8 cellular contexts compared by ENCODE assay signal in the genomic region with DNA sequence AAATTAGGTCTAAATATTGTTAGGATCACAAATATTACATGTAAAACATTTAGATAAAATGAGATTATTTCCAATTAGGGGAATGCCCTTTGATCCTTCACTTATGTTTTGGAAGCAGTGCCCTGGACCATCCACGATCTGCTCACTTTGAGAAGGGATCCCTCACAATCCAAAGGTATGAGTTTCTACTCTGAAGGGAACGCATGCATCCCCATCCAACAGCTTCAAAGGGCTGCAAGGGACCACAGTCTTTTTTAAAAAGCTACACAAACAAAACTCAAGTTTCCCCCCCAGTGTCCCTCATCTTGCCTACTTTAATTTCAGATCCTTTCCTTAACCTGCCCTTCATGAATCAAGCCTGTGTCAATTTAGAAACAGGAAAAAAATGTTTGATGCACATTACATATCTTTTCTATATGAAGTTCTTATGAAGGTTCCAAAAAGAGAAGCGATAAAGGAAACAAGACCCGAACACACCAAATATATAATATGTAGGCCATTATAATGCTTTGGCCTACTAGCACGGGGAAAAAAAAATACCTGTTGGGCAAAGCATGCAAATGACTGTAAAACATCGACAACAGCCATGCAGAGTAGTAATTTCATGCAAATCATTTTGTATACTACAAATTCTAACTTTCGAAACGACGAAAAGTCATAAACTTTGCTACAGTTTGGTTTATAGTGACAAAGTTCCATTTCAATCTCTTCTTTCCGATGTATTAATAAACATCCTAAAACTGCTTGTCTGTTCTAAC. TPM values are rescaled to one million over a fixed set of nuclear protein-coding genes. Genes with fewer than 3 reads are reported as not detected.
DNase-seq lines count a peak whose midpoint lies in the region; ATAC-seq and TF ChIP-seq lines count a peak whose summit lies in the region.

No MANE protein-coding gene starts in this region.

- peak overlapping the region; percentile 99 for H3K9ac ChIP-seq in mesendoderm (ENCODE audit: low read length)

- H3K27me3 ChIP-seq in right atrium auricular region, result no peaks in the 10 kb centered on the region
- H3K27me3 ChIP-seq in mesendoderm (ENCODE audit: insufficient read depth, low read length, poor library complexity), result no peaks in the 10 kb centered on the region

- no peak overlapping the region for H2AK5ac ChIP-seq in mesendoderm (ENCODE audit: low read length)

- no peak for TF ChIP-seq CTCF in right atrium auricular region (IDR thresholded peaks at IDR 0.05)
- TF ChIP-seq CTCF in astrocyte of the spinal cord (IDR thresholded peaks at IDR 0.05; ENCODE audit: low read depth, low read length), result no peak

- peaks cover 62% of the 10 kb centered on the region for H3K79me2 ChIP-seq in mesendoderm (ENCODE audit: control insufficient read depth, insufficient read depth, low read length)

- H3K4me1 ChIP-seq in right atrium auricular region (peaks cover 0 to 52% of the 10 kb centered on the region in 2 donors), mesendoderm (ENCODE audit: control insufficient read depth, low read depth, low read length) (no peaks in the 10 kb centered on the region)

- DNase-seq in right atrium auricular region (ENCODE audit: low spot score) (no peak), left cardiac atrium (no peak), astrocyte of the spinal cord (ENCODE audit: low read depth, low spot score) (no peak), mesendoderm (no peak), NCI-H446 treated with DMSO at 0.1 percent for 48 hours (lab: John Stamatoyannopoulos, UW) (no peak)

- no peak overlapping the region for H4K5ac ChIP-seq in mesendoderm (ENCODE audit: low read length)

- H2BK5ac ChIP-seq in mesendoderm (ENCODE audit: low read length), result no peak overlapping the region

- no peaks in the 10 kb centered on the region for H3K9me3 ChIP-seq in right atrium auricular region

- H3K4me2 ChIP-seq in mesendoderm (ENCODE audit: low read length), result peak overlapping the region; percentile 20

- no peak for ATAC-seq in left cardiac atrium
- ATAC-seq in HG03521 (IDR thresholded peaks at IDR 0.05; ENCODE audit: unreplicated experiment), result no peak
- ATAC-seq in HG02970 (IDR thresholded peaks at IDR 0.05; ENCODE audit: low FRiP score, unreplicated experiment), result no peak
- ATAC-seq in HG03280 (IDR thresholded peaks at IDR 0.05; ENCODE audit: unreplicated experiment), result no peak

- intact Hi-C loops in left cardiac atrium (cut with DNase I), result no loop called here

- no peak overlapping the region for H3K18ac ChIP-seq in mesendoderm (ENCODE audit: low read length)

- H4K8ac ChIP-seq in mesendoderm (ENCODE audit: low read depth, low read length), result no peak overlapping the region

- no peaks in the 10 kb centered on the region for H3K79me1 ChIP-seq in mesendoderm (ENCODE audit: low read length)

- H3K23ac ChIP-seq in mesendoderm (ENCODE audit: low read length), result no peak overlapping the region

- no CpG with 5 or more reads among the region's 10 CpGs for WGBS in mesendoderm (ENCODE audit: extremely low coverage, insufficient coverage, low lambda C conversion rate)

- H3K4me3 ChIP-seq in right atrium auricular region, result peak overlapping the region; percentile 77 to 97
- H3K4me3 ChIP-seq in astrocyte of the spinal cord (ENCODE audit: low read depth, low read length), result peak overlapping the region; percentile 96
- H3K4me3 ChIP-seq in mesendoderm (ENCODE audit: low read length), result peak overlapping the region; percentile 93

- in situ Hi-C loops in astrocyte of the spinal cord (cut with HindIII; ENCODE audit: low sequenced_read_pairs), result no loop called here

- no peak overlapping the region for H2BK120ac ChIP-seq in mesendoderm (ENCODE audit: low read depth, low read length)

- H3K27ac ChIP-seq in right atrium auricular region, result peak overlapping the region; percentile 94 to 99
- H3K27ac ChIP-seq in mesendoderm (ENCODE audit: low read depth, low read length), result no peak overlapping the region

- no peak overlapping the region for H2BK15ac ChIP-seq in mesendoderm (replicated peaks; ENCODE audit: low read depth)

- H3K56ac ChIP-seq in mesendoderm (ENCODE audit: low read length), result peak overlapping the region; percentile 59

- H3K4ac ChIP-seq in mesendoderm (ENCODE audit: low read depth, low read length), result no peak overlapping the region

- no peaks in the 10 kb centered on the region for H3K36me3 ChIP-seq in right atrium auricular region
- H3K36me3 ChIP-seq in mesendoderm (ENCODE audit: control insufficient read depth, insufficient read depth, low read length), result no peaks in the 10 kb centered on the region

RNA-seq across cellular contexts. Expression of a gene that starts 2.0 kb away (rescaled TPM):
- total RNA-seq in right atrium auricular region, result 10 to 100 TPM; 69.8 to 76.9 TPM
- total RNA-seq in left cardiac atrium, result 100 to 1,000 TPM in 1 of 2 donors, 10 to 100 TPM in 1; 70.0 to 106 TPM
- 166 TPM for polyA plus RNA-seq in mesendoderm (2013, experiment 1 of 2)
- polyA plus RNA-seq in mesendoderm (2013, experiment 2 of 2), result 166 TPM

RNA-seq across cellular contexts. Expression of a gene that starts 25.3 kb away (rescaled TPM):
- total RNA-seq in right atrium auricular region (10 to 100 TPM; 25.9 to 31.4 TPM), left cardiac atrium (10 to 100 TPM; 22.6 to 25.4 TPM)
- polyA plus RNA-seq in mesendoderm (2013, experiment 1 of 2), result 59.7 TPM
- polyA plus RNA-seq in mesendoderm (2013, experiment 2 of 2), result 60.9 TPM

RNA-seq across cellular contexts. Expression of a gene that starts 49.1 kb away (rescaled TPM):
- total RNA-seq in right atrium auricular region, result 1 to 10 TPM; 5.2 to 7.8 TPM
- total RNA-seq in left cardiac atrium, result 1 to 10 TPM; 3.3 to 5.0 TPM
- polyA plus RNA-seq in mesendoderm (2013, experiment 1 of 2), result 4.6 TPM
- 5.0 TPM for polyA plus RNA-seq in mesendoderm (2013, experiment 2 of 2)
